ENCODE assay signal across 8 cellular contexts in the genomic region with DNA sequence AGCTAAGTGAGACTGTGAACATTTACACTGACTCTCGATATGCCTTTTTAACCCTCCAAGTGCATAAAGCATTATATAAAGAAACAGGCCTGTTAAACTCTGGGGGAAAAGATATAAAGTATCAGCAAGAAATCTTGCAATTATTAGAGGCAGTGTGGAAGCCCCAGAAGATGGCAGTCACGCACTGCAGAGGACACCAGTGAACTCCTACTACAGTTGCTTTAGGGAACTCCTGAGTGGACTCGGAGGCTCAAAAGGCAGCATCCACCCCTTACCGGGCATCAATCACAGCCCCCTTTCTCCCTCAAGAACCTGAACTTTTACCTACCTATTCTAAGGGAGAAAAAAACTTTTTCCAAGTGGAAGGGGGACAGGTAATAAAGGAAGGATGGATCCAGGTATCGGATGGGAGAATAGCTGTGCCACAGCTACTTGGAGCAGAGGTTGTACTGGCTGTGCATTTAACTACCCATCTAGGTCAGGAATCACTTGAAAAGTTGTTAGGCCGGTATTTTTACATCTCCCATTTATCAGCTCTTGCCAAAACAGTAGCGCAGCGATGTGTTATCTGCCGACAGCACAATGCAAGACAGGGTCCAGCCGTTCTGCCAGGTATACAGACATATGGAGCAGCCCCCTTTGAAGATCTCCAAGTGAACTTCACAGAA.
DNase-seq lines count a peak whose midpoint lies in the region; ATAC-seq and TF ChIP-seq lines count a peak whose summit lies in the region.

No MANE protein-coding gene starts in this region.

- TF ChIP-seq CTCF in BJ (IDR thresholded peaks at IDR 0.05; ENCODE audit: insufficient read depth, low read depth, low read length) (peak; percentile 29; the same call in 1 of the 2 replicates), adrenal gland (IDR thresholded peaks at IDR 0.05) (peak in 4 of 6 experiments; percentile 42 to 59 (median 52)), liver (IDR thresholded peaks at IDR 0.05; ENCODE audit: low read depth, low read length, missing input control) (peak; percentile 32)

- POLR2A ChIA-PET in BJ (lab: Charles Lee), result no interaction called here

- H3K36me3 ChIP-seq in BJ (ENCODE audit: control insufficient read depth, insufficient read depth, low read length), result no peaks in the 10 kb centered on the region
- no peaks in the 10 kb centered on the region for H3K36me3 ChIP-seq in adrenal gland (replicated peaks in 1 of 2)
- no peaks in the 10 kb centered on the region for H3K36me3 ChIP-seq in liver (ENCODE audit: control insufficient read depth in 4 of 4, insufficient read depth in 3 of 4, low read depth in 1 of 4, low read length in 3 of 4)

- ATAC-seq in HG03039 (IDR thresholded peaks at IDR 0.05; ENCODE audit: unreplicated experiment) (no peak), GM19395 (IDR thresholded peaks at IDR 0.05; ENCODE audit: unreplicated experiment) (no peak)

- 57 to 71% (median 58%) methylated on average over 9 to 10 of the region's 10 CpGs for WGBS in adrenal gland, 4 donors
- WGBS in liver, result 47% methylated on average over 10 of the region's 10 CpGs

- TF ChIP-seq POLR2A in adrenal gland (IDR thresholded peaks at IDR 0.05), result no peak

- intact Hi-C loops in adrenal gland (cut with DNase I), result no loop called here

- TF ChIP-seq RAD21 in liver (IDR thresholded peaks at IDR 0.05), result peak; percentile 56 to 72

- DNase-seq in BJ (ENCODE audit: low read depth), result no peak
- peak; percentile 16 for DNase-seq in NCI-H1092 (lab: John Stamatoyannopoulos, UW)
- DNase-seq in adrenal gland, result peak; percentile 19 to 81 (median 30)
- peak; percentile 84 for DNase-seq in superior temporal gyrus (ENCODE audit: extremely low spot score)
- DNase-seq in OCI-M2 (lab: John Stamatoyannopoulos, UW; ENCODE audit: unreplicated experiment), result no peak

- H3K9me3 ChIP-seq in adrenal gland (replicated peaks in 1 of 3) (no peaks in the 10 kb centered on the region), liver (ENCODE audit: control insufficient read depth in 4 of 4, low read length in 3 of 4) (peaks cover 0 to 5% (median under 1%) of the 10 kb centered on the region in 4 donors)

- H3K27ac ChIP-seq in adrenal gland (no peak overlapping the region), liver (ENCODE audit: low read depth in 1 of 2, low read length in 2 of 2) (no peak overlapping the region)

- no peak overlapping the region for H3K9ac ChIP-seq in liver (ENCODE audit: low read depth in 1 of 2, low read length in 2 of 2)

- H3K27me3 ChIP-seq in BJ (ENCODE audit: control insufficient read depth, insufficient read depth, low read length) (no peaks in the 10 kb centered on the region), adrenal gland (no peaks in the 10 kb centered on the region), liver (ENCODE audit: control insufficient read depth in 4 of 4, insufficient read depth in 4 of 4, low read length in 3 of 4) (no peaks in the 10 kb centered on the region)

- H3K4me3 ChIP-seq in BJ (ENCODE audit: low read depth, low read length) (no peak overlapping the region), adrenal gland (no peak overlapping the region), liver (ENCODE audit: low read depth in 1 of 3, low read length in 3 of 3) (no peak overlapping the region)

- CTCF ChIA-PET in BJ (lab: Yijun Ruan, JAX), result no interaction called here

- H3K4me1 ChIP-seq in adrenal gland (replicated peaks in 1 of 2) (no peaks in the 10 kb centered on the region), liver (ENCODE audit: control insufficient read depth in 4 of 4, insufficient read depth in 4 of 4, low read length in 3 of 4) (no peaks in the 10 kb centered on the region)

TF ChIP-seq in liver, 16 proteins besides CTCF, POLR2A, EP300 and RAD21:
- TF ChIP-seq JUND (IDR thresholded peaks at IDR 0.05), result no peak

Comparison
In these comparisons a context has a peak if more than half of its experiments do, and no peak if none do; other contexts are left out.
1. DNase-seq: peak in NCI-H1092 (single experiment), adrenal gland (7 of 7) and superior temporal gyrus (single experiment); none in BJ (single experiment) and OCI-M2 (single experiment).
2. Peak in every context shown above with its lines, with median percentiles within 50 percentile points of each other: CTCF ChIP-seq.